In the genomic region with DNA sequence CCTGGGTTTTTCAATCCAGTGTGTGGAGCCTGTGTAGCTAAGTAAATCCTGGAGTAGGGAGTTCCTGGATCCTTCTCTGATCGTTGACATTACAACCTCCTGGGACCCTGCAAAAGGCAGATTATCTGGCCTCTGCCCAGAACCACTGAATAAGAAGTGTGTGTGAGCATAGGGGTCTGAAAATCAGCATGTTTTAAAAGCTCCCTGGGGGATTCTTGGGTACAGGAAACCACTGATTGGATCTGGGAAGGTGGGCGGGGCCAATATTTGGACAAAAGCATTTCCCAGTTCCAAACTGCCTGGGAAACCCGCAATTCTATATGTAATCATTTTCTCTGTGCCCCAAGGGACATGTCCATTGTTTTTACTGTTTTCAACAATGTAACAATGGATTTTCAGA, we compare ENCODE assay signal across 21 cellular contexts. TPM values are rescaled to one million over a fixed set of nuclear protein-coding genes. Genes with fewer than 3 reads are reported as not detected.
DNase-seq lines count a peak whose midpoint lies in the region; ATAC-seq, FAIRE-seq and TF ChIP-seq lines count a peak whose summit lies in the region.
"Had no signal": no experiment of that assay in that cellular context is flagged by ENCODE, and none has a peak within 500 bp of the region (broad histone marks: within the 10 kb centered on the region; RNA-seq: fewer than 3 reads in every experiment).

No MANE protein-coding gene starts in this region.

- H3K27me3 ChIP-seq in BLaER1: no peaks in the 10 kb centered on the region
- no peaks in the 10 kb centered on the region for H3K27me3 ChIP-seq in SJCRH30
- H3K27me3 ChIP-seq in left ventricle myocardium inferior (ENCODE audit: low read depth): no peaks in the 10 kb centered on the region
- no peaks in the 10 kb centered on the region for H3K27me3 ChIP-seq in upper lobe of left lung
- H3K27me3 ChIP-seq in pancreas: no peaks in the 10 kb centered on the region
- H3K27me3 ChIP-seq: colonic mucosa, hepatocyte had no signal

- ATAC-seq in upper lobe of left lung (ENCODE audit: low FRiP score in 2 of 2): no peak
- no peak for ATAC-seq in pancreas
- ATAC-seq in GM21528 (IDR thresholded peaks at IDR 0.05; ENCODE audit: low FRiP score, unreplicated experiment): no peak
- ATAC-seq: K562; mucosa of descending colon; stimulated activated naive CD8-positive, alpha-beta T cell treated with anti-CD3 and anti-CD28 coated beads, Interleukin-15, amount 100 ng/mL, for 72 hours had no signal

- TF ChIP-seq EP300 in upper lobe of left lung (IDR thresholded peaks at IDR 0.05): no peak

- CTCF ChIA-PET in HEK293T (lab: Yijun Ruan, JAX): interaction anchor here (0.8 to 1.6 kb wide), 2 partner anchors 25 to 42 kb away, joined by 4 to 6 read pairs; no protein-coding TSS in a partner anchor

- 53 to 55% methylated on average over 3 of the region's 3 CpGs for WGBS in upper lobe of left lung, 2 donors
- WGBS in pancreas, 2 donors: 42 to 43% methylated on average over 3 of the region's 3 CpGs

- peak; percentile 35 for DNase-seq in HEK293T (ENCODE audit: extremely low spot score)
- peak; percentile 69 to 85 for DNase-seq in SJCRH30
- no peak for DNase-seq in left ventricle myocardium inferior
- no peak for DNase-seq in upper lobe of left lung
- no peak for DNase-seq in pancreas
- DNase-seq in D721Med (ENCODE audit: insufficient read length, low spot score): no peak
- DNase-seq: activated CD4-positive, alpha-beta T cell treated with anti-CD3 and anti-CD28 coated beads for 1 hour; activated naive CD4-positive, alpha-beta T cell treated with Interleukin-2 at 50 U/mL for 16 hours; colonic mucosa; mucosa of descending colon; NCI-H774; stimulated activated CD4-positive, alpha-beta T cell treated with anti-CD3 and anti-CD28 coated beads, Interleukin-12 subunit alpha, Interleukin-12 subunit beta, amount 100 ng/mL, for 4 hours; stimulated activated naive CD8-positive, alpha-beta T cell treated with anti-CD3 and anti-CD28 coated beads, Interleukin-15, amount 100 ng/mL, for 72 hours had no signal

- peak overlapping the region; percentile 64 for H3K4me2 ChIP-seq in BLaER1
- H3K4me2 ChIP-seq: hepatocyte had no signal

- no peak for TF ChIP-seq POLR2A in upper lobe of left lung (IDR thresholded peaks at IDR 0.05)

- FAIRE-seq in pancreas (lab: Jason Lieb, UNC) (no peak), D721Med (lab: Jason Lieb, UNC) (no peak)
- FAIRE-seq: astrocyte, GM18507, GM19239, K562 had no signal

- H4K20me1 ChIP-seq in BLaER1: no peaks in the 10 kb centered on the region

- no peak overlapping the region for H3K9ac ChIP-seq in BLaER1

- peaks cover 57% of the 10 kb centered on the region for H3K4me1 ChIP-seq in BLaER1
- H3K4me1 ChIP-seq in SJCRH30: no peaks in the 10 kb centered on the region; the same call in 1 of the 2 replicates
- peaks cover 41% of the 10 kb centered on the region for H3K4me1 ChIP-seq in left ventricle myocardium inferior
- peaks cover 0 to 5% (median 0%) of the 10 kb centered on the region in 4 donors for H3K4me1 ChIP-seq in upper lobe of left lung
- H3K4me1 ChIP-seq in pancreas: no peaks in the 10 kb centered on the region
- H3K4me1 ChIP-seq: colonic mucosa had no signal

- TF ChIP-seq CTCF in left ventricle myocardium inferior (IDR thresholded peaks at IDR 0.05; ENCODE audit: borderline replicate concordance) (no peak), upper lobe of left lung (IDR thresholded peaks at IDR 0.05) (no peak), pancreas (IDR thresholded peaks at IDR 0.05) (no peak), D721Med (IDR thresholded peaks at IDR 0.05; ENCODE audit: insufficient read depth, missing control alignments) (no peak)

- no peak overlapping the region for H3K27ac ChIP-seq in BLaER1
- no peak overlapping the region for H3K27ac ChIP-seq in SJCRH30
- H3K27ac ChIP-seq in left ventricle myocardium inferior (replicated peaks): peak overlapping the region; percentile 73
- H3K27ac ChIP-seq in upper lobe of left lung: peak overlapping the region in 2 of 4 donors; percentile 37 to 42
- H3K27ac ChIP-seq in pancreas: no peak overlapping the region
- H3K27ac ChIP-seq: colonic mucosa, HL-60 had no signal

- H3K36me3 ChIP-seq in BLaER1: no peaks in the 10 kb centered on the region
- no peaks in the 10 kb centered on the region for H3K36me3 ChIP-seq in SJCRH30
- H3K36me3 ChIP-seq in left ventricle myocardium inferior: peaks cover 10% of the 10 kb centered on the region
- peaks cover 0 to 64% (median 19%) of the 10 kb centered on the region in 4 donors for H3K36me3 ChIP-seq in upper lobe of left lung
- no peaks in the 10 kb centered on the region for H3K36me3 ChIP-seq in pancreas
- H3K36me3 ChIP-seq: colonic mucosa had no signal

- H3K9me3 ChIP-seq in BLaER1 (peaks cover 3% of the 10 kb centered on the region; the same call in 1 of the 2 replicates), SJCRH30 (replicated peaks) (peaks cover 1% of the 10 kb centered on the region; the same call in 1 of the 2 replicates), left ventricle myocardium inferior (replicated peaks) (peaks cover 3% of the 10 kb centered on the region), upper lobe of left lung (no peaks in the 10 kb centered on the region), pancreas (no peaks in the 10 kb centered on the region)
- H3K9me3 ChIP-seq: colonic mucosa, mucosa of descending colon had no signal

- POLR2A ChIA-PET in HEK293T (lab: Yijun Ruan, JAX): no interaction called here

- H3K4me3 ChIP-seq in BLaER1 (no peak overlapping the region), SJCRH30 (no peak overlapping the region), left ventricle myocardium inferior (no peak overlapping the region), upper lobe of left lung (no peak overlapping the region), pancreas (no peak overlapping the region)
- H3K4me3 ChIP-seq: colonic mucosa, hepatocyte, K562, mucosa of descending colon had no signal

- intact Hi-C loops in left ventricle myocardium inferior (cut with micrococcal nuclease) (no loop called here), pancreas (cut with DNase I) (loop anchor here in 2 of 3 donors (5.0 to 10.0 kb wide), 3 partner anchors 55 to 465 kb away; no protein-coding TSS in a partner anchor)

TF ChIP-seq in HEK293T, 16 proteins besides CTCF, POLR2A, EP300 and RAD21:
- TF ChIP-seq SUZ12 (IDR thresholded peaks at IDR 0.05) (no peak), TARDBP (IDR thresholded peaks at IDR 0.05) (no peak), ARNT (IDR thresholded peaks at IDR 0.05) (no peak), HDGF (IDR thresholded peaks at IDR 0.05; ENCODE audit: borderline replicate concordance) (no peak)
TF ChIP-seq in HEK293T: peak in this region for 0.

RNA-seq across cellular contexts. Expression of a gene that starts 27.2 kb away (rescaled TPM):
- 0.84 and 0.87 TPM in 2 replicates for total RNA-seq in SJCRH30 (2014; rRNA removed; shearing (Covaris generic))
- total RNA-seq in left ventricle myocardium inferior (0.33 TPM), upper lobe of left lung (1 to 10 TPM in 1 of 6 donors, under 1 TPM in 3, not detected in 2; 0.22 to 1.0 (median 0.35) TPM), pancreas (under 1 TPM in 1 of 6 donors, not detected in 5; 0.41 TPM)
- under 1 TPM; 0.08 to 0.14 TPM for polyA plus RNA-seq in pancreas
- total RNA-seq: K562 had no signal
- polyA plus RNA-seq: K562 had no signal

RNA-seq across cellular contexts. Expression of a gene that starts 33.4 kb away (rescaled TPM):
- 0.16 and 0.25 TPM in 2 replicates for total RNA-seq in SJCRH30 (2014; rRNA removed; shearing (Covaris generic))
- total RNA-seq in left ventricle myocardium inferior (47.1 TPM), upper lobe of left lung (100 to 1,000 TPM in 3 of 6 donors, 10 to 100 TPM in 3; 54.5 to 146 (median 89.8) TPM), pancreas (10 to 100 TPM in 1 of 6 donors, 1 to 10 TPM in 5; 3.4 to 10.2 (median 5.0) TPM)
- polyA plus RNA-seq in pancreas: 10 to 100 TPM in 1 of 2 donors, 1 to 10 TPM in 1; 5.5 to 10.1 TPM
- total RNA-seq: K562 had no signal
- polyA plus RNA-seq: K562 had no signal

Comparison
In these comparisons a context has a peak if more than half of its experiments do, and no peak if none do; other contexts are left out.
1. DNase-seq: peak in HEK293T (single experiment) and SJCRH30 (2 of 2); none in left ventricle myocardium inferior (single experiment), upper lobe of left lung (0 of 2), pancreas (0 of 6) and D721Med (single experiment).